In the genomic region with DNA sequence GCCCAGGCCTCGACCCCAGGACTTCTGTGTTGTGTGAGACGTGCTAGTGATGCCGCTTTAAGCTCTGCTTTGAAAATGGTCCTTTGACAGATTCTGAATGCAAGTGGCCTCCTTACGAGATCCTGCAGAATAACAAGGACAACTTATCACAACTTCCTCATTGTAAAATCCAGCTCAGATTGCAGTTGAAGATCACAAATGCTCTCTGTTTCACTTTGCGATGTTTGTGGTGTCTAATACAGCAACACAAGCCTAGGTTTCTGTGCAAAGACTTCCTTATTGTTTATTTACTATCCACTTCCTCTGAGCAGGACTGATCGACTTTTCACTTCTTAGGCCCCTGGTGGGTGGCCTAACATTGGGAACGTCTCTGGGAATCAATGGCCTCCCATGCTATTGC, we compare ENCODE assay signal across 18 cellular contexts. TPM values are rescaled to one million over a fixed set of nuclear protein-coding genes. Genes with fewer than 3 reads are reported as not detected.
DNase-seq lines count a peak whose midpoint lies in the region; ATAC-seq, FAIRE-seq and TF ChIP-seq lines count a peak whose summit lies in the region.
"Had no signal": no experiment of that assay in that cellular context is flagged by ENCODE, and none has a peak within 500 bp of the region (broad histone marks: within the 10 kb centered on the region; RNA-seq: fewer than 3 reads in every experiment).

No MANE protein-coding gene starts in this region.

- TF ChIP-seq CTCF in VCaP (conservative IDR thresholded peaks at IDR 0.05) (no peak), mucosa of descending colon (IDR thresholded peaks at IDR 0.05) (no peak)

- ATAC-seq in mucosa of descending colon: peak; percentile 83

- DNase-seq in NOMO-1 treated with DMSO at 0.1 percent for 48 hours (lab: John Stamatoyannopoulos, UW; ENCODE audit: unreplicated experiment) (peak; percentile 5), NOMO-1 treated with dmso at 0.1 percent for 144 hours (lab: John Stamatoyannopoulos, UW; ENCODE audit: unreplicated experiment) (no peak), mucosa of descending colon (no peak), COR-L47 (lab: John Stamatoyannopoulos, UW) (no peak), AML-193 (lab: John Stamatoyannopoulos, UW) (no peak), RCC 7860 (ENCODE audit: low spot score) (no peak)
- DNase-seq: 8988T; Caco-2; CD4-positive, alpha-beta memory T cell; DND-41; GDM1; GOT3; HCEC 1CT; HFFc6 had no signal

- H3K9me3 ChIP-seq in mucosa of descending colon: no peaks in the 10 kb centered on the region
- H3K9me3 ChIP-seq: Caco-2 had no signal

- no peak overlapping the region for H3K4me3 ChIP-seq in mucosa of descending colon
- H3K4me3 ChIP-seq: BLaER1 treated with 17β-estradiol and CSF1 and Interleukin-3, amounts not matched to agents 10 nM and 100 nM had no signal

- H3K27ac ChIP-seq in VCaP: peak overlapping the region; percentile 32; the same call in 1 of the 2 replicates
- H3K27ac ChIP-seq: BLaER1 treated with 17β-estradiol and CSF1 and Interleukin-3, amounts not matched to agents 10 nM and 100 nM had no signal

- FAIRE-seq in RCC 7860 (lab: Jason Lieb, UNC): no peak
- FAIRE-seq: GM12892, GM19239 had no signal

- no peaks in the 10 kb centered on the region for H3K36me3 ChIP-seq in mucosa of descending colon (ENCODE audit: low read depth)
- H3K36me3 ChIP-seq: BLaER1 treated with 17β-estradiol and CSF1 and Interleukin-3, amounts not matched to agents 10 nM and 100 nM had no signal

- intact Hi-C loops in mucosa of descending colon (cut with DNase I, micrococcal nuclease): no loop called here

- no peaks in the 10 kb centered on the region for H3K4me1 ChIP-seq in mucosa of descending colon (ENCODE audit: low read depth)

RNA-seq across cellular contexts. Expression of a gene that starts 31.7 kb away (rescaled TPM):
- total RNA-seq in mucosa of descending colon: 10 to 100 TPM; 40.1 to 85.1 (median 83.2) TPM
